15 cellular contexts compared by ENCODE assay signal in the genomic region with DNA sequence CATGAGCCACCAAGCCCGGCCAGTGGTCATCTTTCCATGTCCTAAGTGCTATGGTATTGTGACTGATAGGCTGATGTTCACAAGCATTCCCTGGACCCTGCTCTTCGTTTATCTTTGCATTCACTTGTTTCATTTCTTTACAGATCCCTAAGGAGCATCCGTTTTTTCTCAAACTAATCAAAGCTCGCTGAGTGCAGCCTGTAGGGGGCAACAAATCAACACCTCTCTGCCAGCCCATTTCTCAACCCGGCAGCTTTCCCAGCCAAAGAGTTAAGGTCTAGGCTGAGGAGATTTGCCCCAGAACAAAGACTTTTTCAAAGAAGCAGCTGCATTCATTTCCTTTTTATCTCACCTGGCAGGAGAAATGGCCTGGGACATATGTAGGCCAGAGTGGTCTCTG. TPM values are rescaled to one million over a fixed set of nuclear protein-coding genes. Genes with fewer than 3 reads are reported as not detected.
DNase-seq lines count a peak whose midpoint lies in the region; ATAC-seq and TF ChIP-seq lines count a peak whose summit lies in the region.
"Had no signal": no experiment of that assay in that cellular context is flagged by ENCODE, and none has a peak within 500 bp of the region (broad histone marks: within the 10 kb centered on the region; RNA-seq: fewer than 3 reads in every experiment).

No MANE protein-coding gene starts in this region.

- no peaks in the 10 kb centered on the region for H3K9me2 ChIP-seq in PC-3 (replicated peaks; ENCODE audit: low read length)

- no peak overlapping the region for H3K4me2 ChIP-seq in PC-3 (ENCODE audit: low read length)

- H3K27me3 ChIP-seq in A673 (replicated peaks; ENCODE audit: insufficient read depth, low read depth, low read length, poor library complexity): no peaks in the 10 kb centered on the region
- H3K27me3 ChIP-seq in PC-3 (ENCODE audit: low read length): no peaks in the 10 kb centered on the region
- H3K27me3 ChIP-seq in foreskin keratinocyte: no peaks in the 10 kb centered on the region
- H3K27me3 ChIP-seq in ascending aorta: no peaks in the 10 kb centered on the region
- H3K27me3 ChIP-seq: MG63, upper lobe of left lung had no signal

- POLR2A ChIA-PET in A673 (lab: Charles Lee; ENCODE audit: low non-redundant PET) (no interaction called here), PC-3 (lab: Charles Lee; ENCODE audit: unreplicated experiment) (no interaction called here)

- H3K4me3 ChIP-seq in A673 (ENCODE audit: low read depth, low read length, poor library complexity, severe bottlenecking): no peak overlapping the region
- H3K4me3 ChIP-seq in PC-3 (ENCODE audit: low read length): no peak overlapping the region
- no peak overlapping the region for H3K4me3 ChIP-seq in ascending aorta
- H3K4me3 ChIP-seq: MG63, upper lobe of left lung had no signal

- intact Hi-C loops in A673 (cut with micrococcal nuclease; ENCODE audit: unreplicated experiment): no loop called here
- intact Hi-C loops in PC-3 (cut with micrococcal nuclease): no loop called here
- intact Hi-C loops in ascending aorta (cut with DNase I): no loop called here

- no TSS peak for BruUV-seq in A673 (replicated peaks; lab: Mats Ljungman, UMichigan)
- BruUV-seq in PC-3 (replicated peaks; lab: Mats Ljungman, UMichigan): no TSS peak

- H2AFZ ChIP-seq in PC-3 (ENCODE audit: low read length): no peak overlapping the region

- no peak overlapping the region for H3K27ac ChIP-seq in A673 (ENCODE audit: low read depth, low read length, poor library complexity, severe bottlenecking)
- no peak overlapping the region for H3K27ac ChIP-seq in PC-3 (ENCODE audit: low read length)
- no peak overlapping the region for H3K27ac ChIP-seq in foreskin keratinocyte
- no peak overlapping the region for H3K27ac ChIP-seq in ascending aorta
- H3K27ac ChIP-seq: upper lobe of left lung had no signal

- CTCF ChIA-PET in A673 (lab: Charles Lee): interaction anchor here (0.6 to 1.4 kb wide), 3 partner anchors 10 to 85 kb away, joined by 3 to 9 read pairs (median 4); partner anchors contain the start of gene SIRT4
- CTCF ChIA-PET in PC-3 (lab: Charles Lee): interaction anchor here (1.0 kb wide), 1 partner anchor 12 kb away, joined by 3 read pairs; the partner anchor contains the start of gene SIRT4

- H3F3A ChIP-seq in PC-3 (ENCODE audit: low read length, unreplicated experiment): no peaks in the 10 kb centered on the region

- peaks cover 7% of the 10 kb centered on the region for H3K79me2 ChIP-seq in PC-3 (ENCODE audit: low read length)

- no peaks in the 10 kb centered on the region for H4K20me1 ChIP-seq in PC-3 (ENCODE audit: low read length)

- TF ChIP-seq CTCF in A673 (conservative IDR thresholded peaks at IDR 0.05; ENCODE audit: low read depth, low read length) (peak; percentile 59), GM12873 (IDR thresholded peaks at IDR 0.05; ENCODE audit: insufficient read depth, low read depth, low read length, missing control alignments) (peak; percentile 44), PC-3 (conservative IDR thresholded peaks at IDR 0.05; ENCODE audit: low read depth, low read length) (peak; percentile 66), foreskin keratinocyte (conservative IDR thresholded peaks at IDR 0.05) (peak; percentile 51), ascending aorta (IDR thresholded peaks at IDR 0.05) (no peak)

- ATAC-seq in PC-3 (no peak), foreskin keratinocyte (no peak)

- no peaks in the 10 kb centered on the region for H3K9me3 ChIP-seq in A673 (ENCODE audit: low read depth, low read length, poor library complexity, severe bottlenecking)
- no peaks in the 10 kb centered on the region for H3K9me3 ChIP-seq in PC-3 (ENCODE audit: low read length)
- no peaks in the 10 kb centered on the region for H3K9me3 ChIP-seq in ascending aorta
- H3K9me3 ChIP-seq: MG63 had no signal

- DNase-seq in A673 (ENCODE audit: low spot score) (peak; percentile 64), PC-3 (peak; percentile 40), foreskin keratinocyte (no peak), ascending aorta (ENCODE audit: low spot score in 2 of 2) (no peak), cortex of kidney (lab: John Stamatoyannopoulos, UW) (no peak), mesenteric fat pad (ENCODE audit: low spot score) (no peak)
- no peak for DNase-seq in activated effector memory CD4-positive, alpha-beta T cell treated with Interleukin-2 at 50 U/mL for 16 hours
- DNase-seq: activated CD8-positive, alpha-beta memory T cell treated with anti-CD3 and anti-CD28 coated beads, Interleukin-2, amount 50 U/mL, for 4 hours; CD4-positive, alpha-beta memory T cell; MG63; upper lobe of left lung had no signal

- H3K4me1 ChIP-seq in A673 (ENCODE audit: insufficient read depth, low read length, poor library complexity, severe bottlenecking): peaks cover 4% of the 10 kb centered on the region
- peaks cover 11% of the 10 kb centered on the region for H3K4me1 ChIP-seq in PC-3 (ENCODE audit: insufficient read depth, low read length)
- H3K4me1 ChIP-seq in foreskin keratinocyte: no peaks in the 10 kb centered on the region
- peaks cover 0 to 6% of the 10 kb centered on the region in 2 donors for H3K4me1 ChIP-seq in ascending aorta

- no peak overlapping the region for H3K9ac ChIP-seq in PC-3 (ENCODE audit: low read length)

- no peaks in the 10 kb centered on the region for H3K36me3 ChIP-seq in A673 (ENCODE audit: insufficient read depth, low read length, poor library complexity, severe bottlenecking)
- H3K36me3 ChIP-seq in PC-3 (ENCODE audit: low read depth, low read length): no peaks in the 10 kb centered on the region
- H3K36me3 ChIP-seq in ascending aorta: no peaks in the 10 kb centered on the region
- H3K36me3 ChIP-seq: MG63, upper lobe of left lung had no signal

RNA-seq across cellular contexts. Expression of gene SIRT4, which starts 12.1 kb away (rescaled TPM):
- total RNA-seq in A673 (2021) (3.7 and 4.8 TPM in 2 replicates), PC-3 (2014; rRNA removed) (0.98 and 1.9 TPM in 2 replicates), foreskin keratinocyte (0.49 and 0.54 TPM in 2 replicates), ascending aorta (not detected), mesenteric fat pad (1.6 TPM)
- 0.54 and 0.73 TPM in 2 replicates for polyA plus RNA-seq in foreskin keratinocyte

RNA-seq across cellular contexts. Expression of gene PLA2G1B, which starts 13.4 kb away (rescaled TPM):
- total RNA-seq in A673 (2021) (not detected in 2 replicates), PC-3 (2014; rRNA removed) (not detected in 2 replicates), foreskin keratinocyte (not detected in 2 replicates), ascending aorta (not detected), mesenteric fat pad (1.8 TPM)
- polyA plus RNA-seq in foreskin keratinocyte: not detected in 2 replicates
- total RNA-seq: CD4-positive, alpha-beta memory T cell; lung microvascular endothelial cell; pulmonary artery endothelial cell; T-helper 2 cell treated with Interferon-gamma antibody and Interleukin-4, amounts not matched to agents 100 ng/mL and 5 ng/mL, for 36 hours had no signal

RNA-seq across cellular contexts. Expression of gene RNU4-1, which starts 21.2 kb away (rescaled TPM):
- total RNA-seq in A673 (2021) (1,130 and 1,293 TPM in 2 replicates), PC-3 (2014; rRNA removed) (under 0.01 TPM in 2 replicates), foreskin keratinocyte (4,069 and 6,144 TPM in 2 replicates), ascending aorta (not detected), mesenteric fat pad (976 TPM)
- polyA plus RNA-seq in foreskin keratinocyte: not detected in 2 replicates
- polyA plus RNA-seq: CD4-positive, alpha-beta memory T cell had no signal

RNA-seq across cellular contexts. Expression of gene RNU4-2, which starts 22.5 kb away (rescaled TPM):
- total RNA-seq in A673 (2021): 2,640 and 2,668 TPM in 2 replicates
- under 0.01 TPM in 2 replicates for total RNA-seq in PC-3 (2014; rRNA removed)
- total RNA-seq in foreskin keratinocyte: 4,915 and 5,654 TPM in 2 replicates
- polyA plus RNA-seq in foreskin keratinocyte: not detected in 2 replicates
- total RNA-seq in ascending aorta: not detected
- total RNA-seq in mesenteric fat pad: 7,466 TPM
- polyA plus RNA-seq: CD4-positive, alpha-beta memory T cell had no signal

RNA-seq across cellular contexts. Expression of gene PXN, which starts 48.7 kb away (rescaled TPM):
- total RNA-seq in A673 (2021): 110 and 127 TPM in 2 replicates
- total RNA-seq in PC-3 (2014; rRNA removed): 313 and 413 TPM in 2 replicates
- total RNA-seq in foreskin keratinocyte: 265 and 321 TPM in 2 replicates
- 219 and 239 TPM in 2 replicates for polyA plus RNA-seq in foreskin keratinocyte
- 282 TPM for total RNA-seq in ascending aorta
- 123 TPM for total RNA-seq in mesenteric fat pad

Comparison
In these comparisons a context has a peak if more than half of its experiments do, and no peak if none do; other contexts are left out.
1. DNase-seq: peak in A673 (single experiment) and PC-3 (single experiment); none in foreskin keratinocyte (0 of 2), ascending aorta (0 of 2), activated effector memory CD4-positive, alpha-beta T cell treated with Interleukin-2 at 50 U/mL for 16 hours (single experiment), cortex of kidney (single experiment) and mesenteric fat pad (single experiment).
2. CTCF ChIP-seq: peak in A673 (single experiment), GM12873 (single experiment), PC-3 (single experiment) and foreskin keratinocyte (single experiment); none in ascending aorta (0 of 3).
3. RNA of gene RNU4-1, which starts 21.2 kb away (total RNA-seq): 4,069 to 6,144 TPM in foreskin keratinocyte, 1,130 to 1,293 TPM in A673 and 976 TPM in mesenteric fat pad (single experiment); under 0.01 TPM in PC-3 and not detected in ascending aorta (single experiment); every median in the first group is over 100 times any median in the second.